In the genomic region with DNA sequence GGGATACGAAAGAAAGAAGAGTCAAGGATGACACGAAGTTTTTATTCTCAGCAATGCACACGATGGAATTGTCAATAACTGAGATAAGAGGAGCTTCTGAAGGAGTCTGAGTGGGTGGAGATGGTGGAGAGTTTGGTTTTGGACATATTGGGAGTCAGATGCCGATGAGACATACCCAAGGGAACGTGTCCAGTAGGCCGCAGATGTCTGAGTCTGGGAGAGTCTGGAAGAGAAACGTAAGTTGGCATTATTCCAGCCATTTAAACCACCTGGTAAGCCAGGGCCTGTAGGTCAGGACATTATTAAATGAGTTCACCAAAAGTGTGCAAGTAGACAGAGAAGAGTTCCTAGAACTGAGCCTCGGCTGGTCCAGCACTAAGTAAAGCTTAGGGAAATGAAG, we compare ENCODE assay signal across 20 cellular contexts.
"Had no signal": no experiment of that assay in that cellular context is flagged by ENCODE, and none has a peak within 500 bp of the region (broad histone marks: within the 10 kb centered on the region; RNA-seq: fewer than 3 reads in every experiment).

No MANE protein-coding gene starts in this region.

- H3K27ac Mint-ChIP-seq: effector memory CD8-positive, alpha-beta T cell; naive thymus-derived CD4-positive, alpha-beta T cell; nephron progenitor cell; stimulated activated memory B cell treated with anti-CD40 and anti-IgM and Interleukin-4, amounts not matched to agents 10 μg/mL and 1 μg/mL and 100 μg/mL, for 72 hours; stimulated activated naive CD8-positive, alpha-beta T cell treated with anti-CD3 and anti-CD28 coated beads, Interleukin-15, amount 100 ng/mL, for 72 hours had no signal

- H3K27me3 ChIP-seq: hepatocyte, spleen, testis, tibial nerve, upper lobe of right lung had no signal

- ATAC-seq: effector memory CD8-positive, alpha-beta T cell; left colon; left ventricle myocardium superior; naive thymus-derived CD4-positive, alpha-beta T cell; sciatic nerve; stimulated activated memory B cell treated with anti-CD40 and anti-IgM and Interleukin-4, amounts not matched to agents 10 μg/mL and 1 μg/mL and 100 μg/mL, for 72 hours; stimulated activated naive CD8-positive, alpha-beta T cell treated with anti-CD3 and anti-CD28 coated beads, Interleukin-15, amount 100 ng/mL, for 72 hours; upper lobe of right lung had no signal

- H3K79me2 ChIP-seq: hepatocyte had no signal

- H3K36me3 Mint-ChIP-seq: naive thymus-derived CD4-positive, alpha-beta T cell; stimulated activated memory B cell treated with anti-CD40 and anti-IgM and Interleukin-4, amounts not matched to agents 10 μg/mL and 1 μg/mL and 100 μg/mL, for 72 hours had no signal

- H3K27ac ChIP-seq: hepatocyte, spleen, testis, tibial nerve, upper lobe of right lung had no signal

- H3K4me1 Mint-ChIP-seq: naive thymus-derived CD4-positive, alpha-beta T cell; nephron progenitor cell; stimulated activated memory B cell treated with anti-CD40 and anti-IgM and Interleukin-4, amounts not matched to agents 10 μg/mL and 1 μg/mL and 100 μg/mL, for 72 hours; stimulated activated naive CD8-positive, alpha-beta T cell treated with anti-CD3 and anti-CD28 coated beads, Interleukin-15, amount 100 ng/mL, for 72 hours had no signal

- DNase-seq: effector memory CD8-positive, alpha-beta T cell; foreskin melanocyte; head of caudate nucleus; left colon; left ventricle myocardium superior; mesendoderm; naive thymus-derived CD4-positive, alpha-beta T cell; nephron progenitor cell; spleen; stimulated activated CD4-positive, alpha-beta T cell treated with anti-CD3 and anti-CD28 coated beads, Interleukin-15, amount 100 ng/mL, for 24 hours; stimulated activated CD4-positive, alpha-beta T cell treated with anti-CD3 and anti-CD28 coated beads, Interleukin-1b, Interleukin-23, amount 100 ng/mL, for 48 hours; stimulated activated CD4-positive, alpha-beta T cell treated with anti-CD3 and anti-CD28 coated beads, Interleukin-4, amount 100 ng/mL, for 24 hours; stimulated activated naive CD8-positive, alpha-beta T cell treated with anti-CD3 and anti-CD28 coated beads, Interleukin-15, amount 100 ng/mL, for 72 hours; testis; upper lobe of right lung had no signal

- H3K4me1 ChIP-seq: spleen, testis, tibial nerve, upper lobe of right lung had no signal

- H3K9me3 ChIP-seq: spleen, testis, upper lobe of right lung had no signal

- H3K4me3 Mint-ChIP-seq: effector memory CD8-positive, alpha-beta T cell; naive thymus-derived CD4-positive, alpha-beta T cell; nephron progenitor cell; stimulated activated memory B cell treated with anti-CD40 and anti-IgM and Interleukin-4, amounts not matched to agents 10 μg/mL and 1 μg/mL and 100 μg/mL, for 72 hours; stimulated activated naive CD8-positive, alpha-beta T cell treated with anti-CD3 and anti-CD28 coated beads, Interleukin-15, amount 100 ng/mL, for 72 hours had no signal

- H3K36me3 ChIP-seq: spleen, tibial nerve, upper lobe of right lung had no signal

- H3K27me3 Mint-ChIP-seq: effector memory CD8-positive, alpha-beta T cell; stimulated activated memory B cell treated with anti-CD40 and anti-IgM and Interleukin-4, amounts not matched to agents 10 μg/mL and 1 μg/mL and 100 μg/mL, for 72 hours; stimulated activated naive CD8-positive, alpha-beta T cell treated with anti-CD3 and anti-CD28 coated beads, Interleukin-15, amount 100 ng/mL, for 72 hours had no signal

- H3K4me2 ChIP-seq: hepatocyte had no signal

- H3K4me3 ChIP-seq: hepatocyte, lung, spleen, testis, tibial nerve, upper lobe of right lung had no signal

- H2AFZ ChIP-seq: hepatocyte had no signal
